Comparison of ENCODE assay signal across 8 cellular contexts in genomic region chr1:154220071-154220969, GRCh38. TPM values are rescaled to one million over a fixed set of nuclear protein-coding genes. Genes with fewer than 3 reads are reported as not detected.
DNase-seq lines count a peak whose midpoint lies in the region; ATAC-seq and TF ChIP-seq lines count a peak whose summit lies in the region.

TSS of gene UBAP2L (plus strand) at chr1:154220955. CDS start at chr1:154225124, 4,169 bp downstream.

- DNase-seq in DMS53 treated with DMSO at 0.1 percent for 48 hours (lab: John Stamatoyannopoulos, UW; ENCODE audit: unreplicated experiment) (peak; percentile 98), Peyer's patch (peak; percentile 98 to 100 (median 99))
- peak; percentile 98 to 99 for DNase-seq in activated T-cell treated with anti-CD3 and anti-CD28 coated beads, Interleukin-2, amount 50 U/mL, for 48 hours
- peak; percentile 95 for DNase-seq in stimulated activated CD8-positive, alpha-beta memory T cell treated with anti-CD3 and anti-CD28 coated beads, Interleukin-7, amount 100 ng/mL, for 24 hours (ENCODE audit: low read depth)

- peak within 1 kb of the TSS; percentile 89 for H3K9ac ChIP-seq in KMS-11
- H3K9ac ChIP-seq in muscle layer of colon (ENCODE audit: low read length) = peak within 1 kb of the TSS; percentile 100

- ATAC-seq in GM21737 (IDR thresholded peaks at IDR 0.05; ENCODE audit: unreplicated experiment) (peak; percentile 87), esophagus mucosa (peak; percentile 98)

- TF ChIP-seq CTCF in KMS-11 (conservative IDR thresholded peaks at IDR 0.05; ENCODE audit: low read depth, low read length) = no peak
- TF ChIP-seq CTCF in Peyer's patch (IDR thresholded peaks at IDR 0.05) = no peak

- peak; percentile 57 to 77 for TF ChIP-seq POLR2A in Peyer's patch (IDR thresholded peaks at IDR 0.05)

- peak within 1 kb of the TSS; percentile 100 for H3K4me3 ChIP-seq in KMS-11 (IDR thresholded peaks at IDR 0.05; ENCODE audit: insufficient read depth, low read depth, low read length)
- H3K4me3 ChIP-seq in Peyer's patch = peak within 1 kb of the TSS; percentile 66 to 98 (median 88)
- peak within 1 kb of the TSS; percentile 90 to 97 for H3K4me3 ChIP-seq in muscle layer of colon (ENCODE audit: low read depth in 1 of 2, low read length in 2 of 2)

- peak within 1 kb of the TSS; percentile 79 for H3K27ac ChIP-seq in KMS-11
- peak within 1 kb of the TSS; percentile 94 to 99 (median 98) for H3K27ac ChIP-seq in Peyer's patch
- peak within 1 kb of the TSS; percentile 95 for H3K27ac ChIP-seq in muscle layer of colon (ENCODE audit: low read depth, low read length)

- peaks cover 89% of the 10 kb centered on the region for H3K79me2 ChIP-seq in KMS-11 (ENCODE audit: insufficient read depth, low read depth)

- H3K36me3 ChIP-seq in KMS-11 (ENCODE audit: insufficient read depth) (peaks cover 28% of the 10 kb centered on the region; the same call in 1 of the 2 replicates), Peyer's patch (peaks cover 0 to 25% (median 4%) of the 10 kb centered on the region in 3 donors), muscle layer of colon (ENCODE audit: insufficient read depth, low read length) (peaks cover 25% of the 10 kb centered on the region)

- H3K4me1 ChIP-seq in KMS-11 (ENCODE audit: low read depth, poor library complexity, severe bottlenecking) = peaks cover 71% of the 10 kb centered on the region
- peaks cover 0 to 32% (median 10%) of the 10 kb centered on the region in 4 donors for H3K4me1 ChIP-seq in Peyer's patch
- peaks cover 50% of the 10 kb centered on the region for H3K4me1 ChIP-seq in muscle layer of colon (ENCODE audit: insufficient read depth, low read length)

- H4K20me1 ChIP-seq in KMS-11 (ENCODE audit: insufficient read depth) = peaks cover 25% of the 10 kb centered on the region; the same call in 1 of the 2 replicates

- peak within 1 kb of the TSS; percentile 55 for H2AFZ ChIP-seq in KMS-11 (ENCODE audit: low read depth)

- H3K27me3 ChIP-seq in KMS-11 (ENCODE audit: insufficient read depth, low read depth) (no peaks in the 10 kb centered on the region), Peyer's patch (no peaks in the 10 kb centered on the region), muscle layer of colon (ENCODE audit: control insufficient read depth in 1 of 2, insufficient read depth in 2 of 2, low read length in 2 of 2) (no peaks in the 10 kb centered on the region)

- H3K9me3 ChIP-seq in Peyer's patch = no peaks in the 10 kb centered on the region
- no peaks in the 10 kb centered on the region for H3K9me3 ChIP-seq in muscle layer of colon (ENCODE audit: low read length)

- peak within 1 kb of the TSS; percentile 83 for H3K4me2 ChIP-seq in KMS-11

RNA-seq across cellular contexts. Expression of gene UBAP2L, which starts in this region (rescaled TPM):
- total RNA-seq in Peyer's patch (100 to 1,000 TPM in 1 of 4 donors, 10 to 100 TPM in 3; 48.9 to 169 (median 71.2) TPM), esophagus mucosa (80.9 TPM)

Comparison
In these comparisons a context has a peak if more than half of its experiments do, and no peak if none do; other contexts are left out.
1. Peak in every context shown above with its lines: DNase-seq, ATAC-seq, H3K4me3 ChIP-seq and H3K27ac ChIP-seq.